18 cellular contexts compared by ENCODE assay signal in the genomic region with DNA sequence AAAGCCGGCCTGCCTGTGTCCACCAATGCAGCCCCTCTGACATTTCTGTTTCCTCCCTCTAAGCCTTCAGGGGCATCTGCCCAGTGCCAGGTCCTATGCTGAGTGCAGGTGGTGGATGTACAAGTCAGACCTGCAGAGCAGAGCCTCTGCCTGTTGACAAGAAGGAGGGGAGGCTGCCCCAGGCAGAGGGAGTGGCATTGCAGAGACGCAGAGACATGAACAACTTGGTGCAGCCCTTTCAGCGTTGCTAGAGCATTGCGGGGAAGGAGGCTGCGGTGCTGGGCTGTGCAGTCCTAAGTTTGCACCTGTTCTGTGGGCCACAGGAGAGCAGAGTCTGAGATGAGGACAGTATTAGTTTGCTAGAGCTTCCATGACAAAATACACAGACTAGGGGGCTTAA.
"Had no signal": no experiment of that assay in that cellular context is flagged by ENCODE, and none has a peak within 500 bp of the region (broad histone marks: within the 10 kb centered on the region; RNA-seq: fewer than 3 reads in every experiment).

No MANE protein-coding gene starts in this region.

- H3K27ac Mint-ChIP-seq: activated naive CD4-positive, alpha-beta T cell treated with anti-CD3 and anti-CD28 coated beads, Interleukin-2, amount 50 U/mL, for 72 hours; immature natural killer cell; natural killer cell; stimulated activated memory B cell treated with anti-CD40 and anti-IgM and Interleukin-4, amounts not matched to agents 10 μg/mL and 1 μg/mL and 100 μg/mL, for 72 hours; T-helper 1 cell treated with Interleukin-12 subunit alpha and Interleukin-12 subunit beta and Interleukin-4 antibody, amounts not matched to agents 30 μg/mL and 1 μg/mL, for 36 hours had no signal

- H3K4me1 Mint-ChIP-seq: immature natural killer cell; natural killer cell; stimulated activated memory B cell treated with anti-CD40 and anti-IgM and Interleukin-4, amounts not matched to agents 10 μg/mL and 1 μg/mL and 100 μg/mL, for 72 hours had no signal

- H3K4me3 ChIP-seq: cardiac muscle cell, lung, spleen, thoracic aorta, upper lobe of right lung had no signal

- H3K9me3 ChIP-seq: neutrophil, spleen, thoracic aorta, upper lobe of right lung had no signal

- H3K36me3 ChIP-seq: cardiac muscle cell, neutrophil, spleen, thoracic aorta, upper lobe of right lung, WERI-Rb-1 had no signal

- DNase-seq: activated CD4-positive, alpha-beta T cell treated with anti-CD3 and anti-CD28 coated beads for 1 hour; activated CD8-positive, alpha-beta memory T cell treated with anti-CD3 and anti-CD28 coated beads for 24 hours; activated gamma-delta T cell; erythroblast; immature natural killer cell; left colon; natural killer cell; spleen; stimulated activated CD4-positive, alpha-beta T cell treated with anti-CD3 and anti-CD28 coated beads, Interleukin-4, amount 100 ng/mL, for 4 hours; upper lobe of right lung; WERI-Rb-1 had no signal

- H3K9me3 Mint-ChIP-seq: activated naive CD4-positive, alpha-beta T cell treated with anti-CD3 and anti-CD28 coated beads, Interleukin-2, amount 50 U/mL, for 72 hours; immature natural killer cell; natural killer cell; stimulated activated memory B cell treated with anti-CD40 and anti-IgM and Interleukin-4, amounts not matched to agents 10 μg/mL and 1 μg/mL and 100 μg/mL, for 72 hours; T-helper 1 cell treated with Interleukin-12 subunit alpha and Interleukin-12 subunit beta and Interleukin-4 antibody, amounts not matched to agents 30 μg/mL and 1 μg/mL, for 36 hours had no signal

- H3K27me3 ChIP-seq: neutrophil, spleen, upper lobe of right lung had no signal

- ATAC-seq: activated naive CD4-positive, alpha-beta T cell treated with anti-CD3 and anti-CD28 coated beads, Interleukin-2, amount 50 U/mL, for 72 hours; left colon; natural killer cell; stimulated activated memory B cell treated with anti-CD40 and anti-IgM and Interleukin-4, amounts not matched to agents 10 μg/mL and 1 μg/mL and 100 μg/mL, for 72 hours; upper lobe of right lung had no signal

- H3K36me3 Mint-ChIP-seq: activated naive CD4-positive, alpha-beta T cell treated with anti-CD3 and anti-CD28 coated beads, Interleukin-2, amount 50 U/mL, for 72 hours; immature natural killer cell; natural killer cell; stimulated activated memory B cell treated with anti-CD40 and anti-IgM and Interleukin-4, amounts not matched to agents 10 μg/mL and 1 μg/mL and 100 μg/mL, for 72 hours had no signal

- H3K4me3 Mint-ChIP-seq: immature natural killer cell; natural killer cell; stimulated activated memory B cell treated with anti-CD40 and anti-IgM and Interleukin-4, amounts not matched to agents 10 μg/mL and 1 μg/mL and 100 μg/mL, for 72 hours; T-helper 1 cell treated with Interleukin-12 subunit alpha and Interleukin-12 subunit beta and Interleukin-4 antibody, amounts not matched to agents 30 μg/mL and 1 μg/mL, for 36 hours had no signal
